In the genomic region with DNA sequence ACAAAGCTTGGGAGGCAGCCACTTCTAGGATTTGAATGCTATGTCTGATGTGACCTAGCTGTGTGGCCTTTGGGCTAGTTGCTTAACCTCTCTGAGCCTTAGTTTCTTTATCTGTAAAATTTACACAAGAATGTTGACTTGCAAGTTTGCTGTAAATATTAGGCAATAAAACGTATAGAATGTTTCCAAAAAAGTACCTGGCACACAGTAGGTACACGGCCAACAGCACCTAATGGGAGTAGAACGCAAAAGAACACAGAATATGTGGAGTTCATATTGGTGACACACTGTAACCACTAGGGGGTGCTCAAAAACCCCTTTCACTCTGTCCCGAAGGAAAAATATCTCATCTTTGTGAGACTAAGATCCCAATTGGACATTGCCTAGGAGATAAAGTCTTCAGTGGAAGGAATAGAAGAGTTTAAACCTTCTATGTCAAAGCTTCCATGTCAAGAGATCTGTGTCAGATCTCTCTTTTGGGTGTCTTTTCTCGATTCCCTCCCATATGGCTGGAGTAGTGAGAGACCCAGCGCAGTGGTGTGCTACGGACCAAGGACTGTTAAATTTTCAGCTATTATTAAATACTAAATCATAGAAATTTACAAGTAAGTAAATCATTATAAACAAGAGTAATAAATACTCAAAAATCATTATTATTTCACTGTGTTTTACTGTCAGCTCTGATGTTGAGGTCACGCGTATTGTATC, we compare ENCODE assay signal across 8 cellular contexts.
DNase-seq lines count a peak whose midpoint lies in the region; TF ChIP-seq lines count a peak whose summit lies in the region.

No MANE protein-coding gene starts in this region.

- intact Hi-C loops in activated T-helper 2 cell treated with anti-CD3 and anti-CD28 coated beads, Interferon-gamma antibody, Interleukin-2, Interleukin-4, amounts not matched to agents 10 μg/mL and 5 μg/mL and 100 μg/mL, durations not matched to agents 14 hours and 24 hours and 36 hours (cut with micrococcal nuclease) = loop anchor here (1.0 kb wide), 1 partner anchor 35 kb away; no protein-coding TSS in a partner anchor
- intact Hi-C loops in posterior cingulate gyrus (cut with DNase I) = loop anchor here (5.0 kb wide), 1 partner anchor 35 kb away; no protein-coding TSS in a partner anchor

- peaks cover 2% of the 10 kb centered on the region for H3K27me3 Mint-ChIP-seq in mesothelial cell of epicardium (ENCODE audit: low read depth)
- H3K27me3 Mint-ChIP-seq in activated T-helper 2 cell treated with anti-CD3 and anti-CD28 coated beads, Interferon-gamma antibody, Interleukin-2, Interleukin-4, amounts not matched to agents 10 μg/mL and 5 μg/mL and 100 μg/mL, durations not matched to agents 14 hours and 24 hours and 36 hours (ENCODE audit: low read depth) = peaks cover 5% of the 10 kb centered on the region

- no peak overlapping the region for H3K27ac Mint-ChIP-seq in mesothelial cell of epicardium
- no peak overlapping the region for H3K27ac Mint-ChIP-seq in activated T-helper 2 cell treated with anti-CD3 and anti-CD28 coated beads, Interferon-gamma antibody, Interleukin-2, Interleukin-4, amounts not matched to agents 10 μg/mL and 5 μg/mL and 100 μg/mL, durations not matched to agents 14 hours and 24 hours and 36 hours

- no peaks in the 10 kb centered on the region for H3K36me3 ChIP-seq in GM06990 (ENCODE audit: control insufficient read depth, insufficient read depth, low read length)

- no peaks in the 10 kb centered on the region for H3K36me3 Mint-ChIP-seq in mesothelial cell of epicardium
- no peaks in the 10 kb centered on the region for H3K36me3 Mint-ChIP-seq in activated T-helper 2 cell treated with anti-CD3 and anti-CD28 coated beads, Interferon-gamma antibody, Interleukin-2, Interleukin-4, amounts not matched to agents 10 μg/mL and 5 μg/mL and 100 μg/mL, durations not matched to agents 14 hours and 24 hours and 36 hours (ENCODE audit: low read depth)

- no peak overlapping the region for H3K4me3 Mint-ChIP-seq in mesothelial cell of epicardium
- H3K4me3 Mint-ChIP-seq in activated T-helper 2 cell treated with anti-CD3 and anti-CD28 coated beads, Interferon-gamma antibody, Interleukin-2, Interleukin-4, amounts not matched to agents 10 μg/mL and 5 μg/mL and 100 μg/mL, durations not matched to agents 14 hours and 24 hours and 36 hours (ENCODE audit: low read depth) = no peak overlapping the region

- peaks cover 1% of the 10 kb centered on the region; the same call in 1 of the 2 replicates for H3K27me3 ChIP-seq in GM06990 (replicated peaks; ENCODE audit: control insufficient read depth, insufficient read depth, low read length)

- CTCF ChIA-PET in AG04449 (lab: Yijun Ruan, JAX) = interaction anchor here (0.8 to 7.3 kb wide), 27 partner anchors 9 to 1429 kb away, joined by 3 to 43 read pairs (median 4); no protein-coding TSS in a partner anchor

- peaks cover 7% of the 10 kb centered on the region for H3K4me1 Mint-ChIP-seq in mesothelial cell of epicardium
- no peaks in the 10 kb centered on the region for H3K4me1 Mint-ChIP-seq in activated T-helper 2 cell treated with anti-CD3 and anti-CD28 coated beads, Interferon-gamma antibody, Interleukin-2, Interleukin-4, amounts not matched to agents 10 μg/mL and 5 μg/mL and 100 μg/mL, durations not matched to agents 14 hours and 24 hours and 36 hours (ENCODE audit: low read depth)

- no peak for DNase-seq in AG04449 (ENCODE audit: low read depth, low spot score)
- DNase-seq in GM06990 (ENCODE audit: extremely low read depth, insufficient read length) = no peak
- peak; percentile 51 for DNase-seq in LHCN-M2 (ENCODE audit: low read depth)
- peak; percentile 28 to 62 for DNase-seq in T47D (ENCODE audit: low read depth in 1 of 2, low spot score in 1 of 2)
- no peak for DNase-seq in mesothelial cell of epicardium (ENCODE audit: low spot score in 2 of 2, unreplicated experiment in 2 of 2)
- no peak for DNase-seq in activated T-helper 2 cell treated with anti-CD3 and anti-CD28 coated beads, Interferon-gamma antibody, Interleukin-2, Interleukin-4, amounts not matched to agents 10 μg/mL and 5 μg/mL and 100 μg/mL, durations not matched to agents 14 hours and 24 hours and 36 hours (ENCODE audit: low spot score)
- no peak for DNase-seq in DMS153 treated with DMSO at 0.1 percent for 48 hours (lab: John Stamatoyannopoulos, UW; ENCODE audit: unreplicated experiment)
- DNase-seq in posterior cingulate gyrus = no peak

- in situ Hi-C loops in T47D (cut with HindIII; ENCODE audit: low pct_unique_long_range_greater_than_20kb, low sequenced_read_pairs) = no loop called here

- no peak overlapping the region for H3K4me3 ChIP-seq in AG04449 (ENCODE audit: low read depth, low read length)
- H3K4me3 ChIP-seq in GM06990 (replicated peaks; ENCODE audit: low read depth, low read length) = no peak overlapping the region

- peaks cover 3% of the 10 kb centered on the region for H3K9me3 Mint-ChIP-seq in mesothelial cell of epicardium
- no peaks in the 10 kb centered on the region for H3K9me3 Mint-ChIP-seq in activated T-helper 2 cell treated with anti-CD3 and anti-CD28 coated beads, Interferon-gamma antibody, Interleukin-2, Interleukin-4, amounts not matched to agents 10 μg/mL and 5 μg/mL and 100 μg/mL, durations not matched to agents 14 hours and 24 hours and 36 hours

- peak; percentile 53 for TF ChIP-seq CTCF in AG04449 (IDR thresholded peaks at IDR 0.05; ENCODE audit: insufficient read depth, low read length, missing control alignments)
- TF ChIP-seq CTCF in GM06990 (IDR thresholded peaks at IDR 0.05; ENCODE audit: insufficient read depth, low read length, poor library complexity, severe bottlenecking) = peak; percentile 72
- TF ChIP-seq CTCF in mesothelial cell of epicardium (IDR thresholded peaks at IDR 0.05; ENCODE audit: unreplicated experiment) = peak; percentile 62

- POLR2A ChIA-PET in AG04449 (lab: Yijun Ruan, JAX) = interaction anchor here (0.5 to 1.1 kb wide), 2 partner anchors 11 to 172 kb away, joined by 3 read pairs; no protein-coding TSS in a partner anchor

Comparison
In these comparisons a context has a peak if more than half of its experiments do, and no peak if none do; other contexts are left out.
1. DNase-seq: peak in LHCN-M2 (single experiment) and T47D (2 of 2); none in AG04449 (single experiment), GM06990 (single experiment), mesothelial cell of epicardium (0 of 2), activated T-helper 2 cell treated with anti-CD3 and anti-CD28 coated beads, Interferon-gamma antibody, Interleukin-2, Interleukin-4, amounts not matched to agents 10 μg/mL and 5 μg/mL and 100 μg/mL, durations not matched to agents 14 hours and 24 hours and 36 hours (single experiment), DMS153 treated with DMSO at 0.1 percent for 48 hours (single experiment) and posterior cingulate gyrus (0 of 10).
2. Peak in every context shown above with its lines, with median percentiles within 50 percentile points of each other: CTCF ChIP-seq.